ENCODE assay signal across 8 cellular contexts in the genomic region with DNA sequence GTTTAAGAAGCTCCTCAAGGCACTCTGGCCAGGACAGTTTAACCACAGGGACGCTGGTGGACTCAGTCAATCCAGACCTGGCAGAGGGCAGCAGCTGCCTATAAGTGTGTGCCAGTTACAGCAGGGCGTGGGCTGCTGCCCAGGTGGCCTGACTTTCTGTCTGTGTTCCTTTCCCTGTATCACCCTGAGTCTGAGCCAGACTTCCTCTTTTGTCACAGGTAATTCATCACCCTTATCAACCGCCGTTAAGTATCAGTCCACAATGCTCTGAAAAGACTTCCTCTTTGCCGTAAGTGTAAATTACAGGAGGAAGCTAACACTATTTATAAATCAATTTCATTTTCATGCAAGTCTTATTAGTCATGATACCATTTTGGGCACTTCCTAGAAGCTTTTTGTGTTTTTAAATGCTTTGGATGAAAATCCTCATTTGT. TPM values are rescaled to one million over a fixed set of nuclear protein-coding genes. Genes with fewer than 3 reads are reported as not detected.
DNase-seq lines count a peak whose midpoint lies in the region; ATAC-seq and TF ChIP-seq lines count a peak whose summit lies in the region.

No MANE protein-coding gene starts in this region.

- H3K27ac ChIP-seq in left lung (peak overlapping the region; percentile 27 to 73), WERI-Rb-1 (no peak overlapping the region)

- no peak for TF ChIP-seq CTCF in left lung (IDR thresholded peaks at IDR 0.05)
- no peak for TF ChIP-seq CTCF in WERI-Rb-1 (IDR thresholded peaks at IDR 0.05; ENCODE audit: low read depth, low read length)

- H3K4me1 Mint-ChIP-seq in activated T-helper 1 cell treated with anti-CD3 and anti-CD28 coated beads, Interleukin-12 subunit alpha, Interleukin-12 subunit beta, Interleukin-2, Interleukin-4 antibody, amounts not matched to agents 30 ng/mL and 10 ng/mL and 1 ng/mL, durations not matched to agents 14 hours and 24 hours and 36 hours (ENCODE audit: low read depth), result peaks cover 85% of the 10 kb centered on the region

- H3K27me3 ChIP-seq in left lung, result no peaks in the 10 kb centered on the region
- no peaks in the 10 kb centered on the region for H3K27me3 ChIP-seq in WERI-Rb-1 (ENCODE audit: insufficient read depth, low read depth, severe bottlenecking)

- no peaks in the 10 kb centered on the region for H3K27me3 Mint-ChIP-seq in activated T-helper 1 cell treated with anti-CD3 and anti-CD28 coated beads, Interleukin-12 subunit alpha, Interleukin-12 subunit beta, Interleukin-2, Interleukin-4 antibody, amounts not matched to agents 30 ng/mL and 10 ng/mL and 1 ng/mL, durations not matched to agents 14 hours and 24 hours and 36 hours (ENCODE audit: insufficient read depth)

- DNase-seq in CD1c-positive myeloid dendritic cell (ENCODE audit: extremely low spot score) (peak; percentile 72), NCI-H226 (peak; percentile 31), left lung (peak; percentile 59 to 71), NCI-H1048 (lab: John Stamatoyannopoulos, UW) (no peak), WERI-Rb-1 (no peak)
- no peak for DNase-seq in activated T-helper 1 cell treated with anti-CD3 and anti-CD28 coated beads, Interleukin-12 subunit alpha, Interleukin-12 subunit beta, Interleukin-2, Interleukin-4 antibody, amounts not matched to agents 30 ng/mL and 10 ng/mL and 1 ng/mL, durations not matched to agents 14 hours and 24 hours and 36 hours (ENCODE audit: low spot score)

- peaks cover 17 to 68% of the 10 kb centered on the region in 2 donors for H3K4me1 ChIP-seq in left lung

- H3K4me3 ChIP-seq in left lung (no peak overlapping the region), WERI-Rb-1 (ENCODE audit: low read depth, low read length) (no peak overlapping the region)

- H3K36me3 ChIP-seq in left lung (no peaks in the 10 kb centered on the region), WERI-Rb-1 (peaks cover 18% of the 10 kb centered on the region)

- H3K36me3 Mint-ChIP-seq in activated T-helper 1 cell treated with anti-CD3 and anti-CD28 coated beads, Interleukin-12 subunit alpha, Interleukin-12 subunit beta, Interleukin-2, Interleukin-4 antibody, amounts not matched to agents 30 ng/mL and 10 ng/mL and 1 ng/mL, durations not matched to agents 14 hours and 24 hours and 36 hours (ENCODE audit: low read depth), result peaks cover 22% of the 10 kb centered on the region

- ATAC-seq in GM18909 (IDR thresholded peaks at IDR 0.05; ENCODE audit: poor library complexity, unreplicated experiment) (peak; percentile 84), HG03095 (IDR thresholded peaks at IDR 0.05; ENCODE audit: unreplicated experiment) (peak; percentile 79), left lung (peak; percentile 87)

- no peaks in the 10 kb centered on the region for H3K9me3 ChIP-seq in left lung
- peaks cover 8% of the 10 kb centered on the region for H3K9me3 ChIP-seq in WERI-Rb-1 (ENCODE audit: severe bottlenecking)

- intact Hi-C loops in activated T-helper 1 cell treated with anti-CD3 and anti-CD28 coated beads, Interleukin-12 subunit alpha, Interleukin-12 subunit beta, Interleukin-2, Interleukin-4 antibody, amounts not matched to agents 30 ng/mL and 10 ng/mL and 1 ng/mL, durations not matched to agents 14 hours and 24 hours and 36 hours (cut with micrococcal nuclease), result loop anchor here (5.0 to 10.0 kb wide), 5 partner anchors 409 to 1449 kb away; partner anchors contain the start of genes HPCAL1, PDIA6 and ROCK2
- intact Hi-C loops in left lung (cut with DNase I), result no loop called here

- H3K9me3 Mint-ChIP-seq in activated T-helper 1 cell treated with anti-CD3 and anti-CD28 coated beads, Interleukin-12 subunit alpha, Interleukin-12 subunit beta, Interleukin-2, Interleukin-4 antibody, amounts not matched to agents 30 ng/mL and 10 ng/mL and 1 ng/mL, durations not matched to agents 14 hours and 24 hours and 36 hours, result no peaks in the 10 kb centered on the region

- H3K27ac Mint-ChIP-seq in activated T-helper 1 cell treated with anti-CD3 and anti-CD28 coated beads, Interleukin-12 subunit alpha, Interleukin-12 subunit beta, Interleukin-2, Interleukin-4 antibody, amounts not matched to agents 30 ng/mL and 10 ng/mL and 1 ng/mL, durations not matched to agents 14 hours and 24 hours and 36 hours, result peak overlapping the region; percentile 82

- peak overlapping the region; percentile 69 for H3K4me3 Mint-ChIP-seq in activated T-helper 1 cell treated with anti-CD3 and anti-CD28 coated beads, Interleukin-12 subunit alpha, Interleukin-12 subunit beta, Interleukin-2, Interleukin-4 antibody, amounts not matched to agents 30 ng/mL and 10 ng/mL and 1 ng/mL, durations not matched to agents 14 hours and 24 hours and 36 hours

RNA-seq across cellular contexts. Expression of gene LPIN1, which starts 7.0 kb away (rescaled TPM):
- 46.0 and 49.5 TPM in 2 replicates for total RNA-seq in activated T-helper 1 cell treated with anti-CD3 and anti-CD28 coated beads, Interleukin-12 subunit alpha, Interleukin-12 subunit beta, Interleukin-2, Interleukin-4 antibody, amounts not matched to agents 30 ng/mL and 10 ng/mL and 1 ng/mL, durations not matched to agents 14 hours and 24 hours and 36 hours
- total RNA-seq in left lung, result 10 to 100 TPM; 33.1 to 47.2 TPM

Comparison
In these comparisons a context has a peak if more than half of its experiments do, and no peak if none do; other contexts are left out.
1. DNase-seq: peak in CD1c-positive myeloid dendritic cell (single experiment), NCI-H226 (single experiment) and left lung (2 of 2); none in activated T-helper 1 cell treated with anti-CD3 and anti-CD28 coated beads, Interleukin-12 subunit alpha, Interleukin-12 subunit beta, Interleukin-2, Interleukin-4 antibody, amounts not matched to agents 30 ng/mL and 10 ng/mL and 1 ng/mL, durations not matched to agents 14 hours and 24 hours and 36 hours (single experiment), NCI-H1048 (single experiment) and WERI-Rb-1 (single experiment).
2. Peak in every context shown above with its lines, with median percentiles within 50 percentile points of each other: ATAC-seq.